Comparison of ENCODE assay signal across 18 cellular contexts in the genomic region with DNA sequence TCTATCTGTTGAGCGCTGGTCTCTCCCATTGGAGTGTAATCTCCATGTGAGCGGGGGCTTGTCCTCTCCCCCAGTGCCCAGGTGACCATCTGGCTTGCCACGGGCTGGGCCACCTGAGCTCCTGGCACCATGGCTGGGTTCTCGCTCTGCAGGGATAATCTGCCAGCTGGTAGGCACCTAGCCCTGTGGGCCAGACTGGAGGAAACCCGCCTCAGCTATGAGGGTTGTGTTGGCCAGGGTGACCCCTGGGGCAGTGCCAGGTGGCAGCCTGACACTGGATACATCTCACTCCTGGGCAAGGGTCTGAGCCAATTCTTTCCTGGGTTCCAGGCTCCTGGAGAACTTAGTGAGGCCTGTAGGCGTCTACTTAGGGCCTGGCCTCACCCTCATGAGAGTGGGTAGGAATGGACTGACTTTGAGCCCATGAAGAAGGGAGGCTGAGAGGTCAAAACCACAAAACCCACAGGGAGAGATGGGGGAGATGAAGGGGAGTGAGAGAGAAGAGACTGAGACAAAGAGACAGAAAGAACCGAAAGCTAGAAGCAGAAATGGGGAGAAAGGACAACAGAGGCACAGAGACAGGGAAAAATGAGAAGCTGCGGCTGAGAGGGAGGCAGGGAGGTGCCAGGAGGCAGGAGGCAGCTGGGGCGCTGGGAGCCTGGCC. TPM values are rescaled to one million over a fixed set of nuclear protein-coding genes. Genes with fewer than 3 reads are reported as not detected.
"Had no signal": no experiment of that assay in that cellular context is flagged by ENCODE, and none has a peak within 500 bp of the region (broad histone marks: within the 10 kb centered on the region; RNA-seq: fewer than 3 reads in every experiment).

No MANE protein-coding gene starts in this region.

- FAIRE-seq: keratinocyte had no signal

- H3K4me1 Mint-ChIP-seq: activated naive CD4-positive, alpha-beta T cell treated with anti-CD3 and anti-CD28 coated beads, Interleukin-2, amount 10 ng/mL, durations not matched to agents 7 days and 5 days; memory B cell had no signal

- ATAC-seq: gastroesophageal sphincter, left lung had no signal

- H3K4me1 ChIP-seq: left lung, upper lobe of left lung had no signal

- H3K36me3 Mint-ChIP-seq: activated naive CD4-positive, alpha-beta T cell treated with anti-CD3 and anti-CD28 coated beads, Interleukin-2, amount 10 ng/mL, durations not matched to agents 7 days and 5 days; memory B cell had no signal

- DNase-seq: activated CD4-positive, alpha-beta T cell treated with anti-CD3 and anti-CD28 coated beads, Interleukin-2, amount 50 U/mL, for 1 hour; activated CD4-positive, CD25-positive, alpha-beta regulatory T cell; activated naive CD4-positive, alpha-beta T cell treated with anti-CD3 and anti-CD28 coated beads, Interleukin-2, amount 10 ng/mL, durations not matched to agents 7 days and 5 days; cortex of kidney; effector memory CD4-positive, alpha-beta T cell; left lung; nephron progenitor cell; stimulated activated CD4-positive, alpha-beta T cell treated with anti-CD3 and anti-CD28 coated beads, Interleukin-12 subunit alpha, Interleukin-12 subunit beta, amount 100 ng/mL, for 4 hours; stimulated activated naive CD4-positive, alpha-beta T cell; T1000; upper lobe of left lung had no signal

- H3K4me3 ChIP-seq: gastroesophageal sphincter, left lung, upper lobe of left lung had no signal

- H3K9me3 ChIP-seq: left lung, upper lobe of left lung had no signal

- H3K4me3 Mint-ChIP-seq: activated naive CD4-positive, alpha-beta T cell treated with anti-CD3 and anti-CD28 coated beads, Interleukin-2, amount 10 ng/mL, durations not matched to agents 7 days and 5 days; memory B cell; nephron progenitor cell had no signal

- H3K36me3 ChIP-seq: gastroesophageal sphincter, left lung, upper lobe of left lung had no signal

- H3K9me3 Mint-ChIP-seq: activated naive CD4-positive, alpha-beta T cell treated with anti-CD3 and anti-CD28 coated beads, Interleukin-2, amount 10 ng/mL, durations not matched to agents 7 days and 5 days; activated T-helper 2 cell treated with anti-CD3 and anti-CD28 coated beads, Interferon-gamma antibody, Interleukin-2, Interleukin-4, amounts not matched to agents 10 μg/mL and 5 μg/mL and 100 μg/mL, durations not matched to agents 14 hours and 24 hours and 36 hours; memory B cell had no signal

- H3K27ac ChIP-seq: epithelial cell of prostate, gastroesophageal sphincter, left lung, upper lobe of left lung had no signal

- H3K27me3 ChIP-seq: upper lobe of left lung had no signal

- H3K27ac Mint-ChIP-seq: activated naive CD4-positive, alpha-beta T cell treated with anti-CD3 and anti-CD28 coated beads, Interleukin-2, amount 10 ng/mL, durations not matched to agents 7 days and 5 days; activated T-helper 2 cell treated with anti-CD3 and anti-CD28 coated beads, Interferon-gamma antibody, Interleukin-2, Interleukin-4, amounts not matched to agents 10 μg/mL and 5 μg/mL and 100 μg/mL, durations not matched to agents 14 hours and 24 hours and 36 hours; memory B cell; nephron progenitor cell had no signal

RNA-seq across cellular contexts. Expression of a gene that starts 5.8 kb away (rescaled TPM):
- total RNA-seq: activated CD8-positive, alpha-beta memory T cell treated with anti-CD3 and anti-CD28 coated beads for 36 hours; activated T-helper 2 cell treated with anti-CD3 and anti-CD28 coated beads, Interferon-gamma antibody, Interleukin-2, Interleukin-4, amounts not matched to agents 10 μg/mL and 5 μg/mL and 100 μg/mL, durations not matched to agents 14 hours and 24 hours and 36 hours; osteoblast had no signal
